In the genomic region with DNA sequence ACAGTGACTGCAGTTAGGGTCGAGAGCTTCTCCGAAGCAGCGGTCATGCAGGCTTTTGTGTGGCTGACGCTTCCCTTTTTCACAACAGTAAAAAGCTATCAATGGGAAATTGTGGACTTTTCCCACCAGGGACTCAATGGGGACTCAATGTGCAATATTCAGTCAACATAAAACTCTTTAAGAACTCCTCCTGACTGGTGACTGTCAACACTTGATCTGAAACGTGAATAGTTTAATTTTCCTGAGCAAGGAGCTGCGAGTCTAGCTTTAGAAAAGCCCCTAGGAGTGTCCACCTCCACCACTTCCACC, we compare ENCODE assay signal across 9 cellular contexts. TPM values are rescaled to one million over a fixed set of nuclear protein-coding genes. Genes with fewer than 3 reads are reported as not detected.
A peak's percentile ranks its signal among the peaks of the same experiment; 100 is the strongest.
DNase-seq lines count a peak whose midpoint lies in the region; ATAC-seq and TF ChIP-seq lines count a peak whose summit lies in the region.
"Had no signal": no experiment of that assay in that cellular context is flagged by ENCODE, and none has a peak within 500 bp of the region (broad histone marks: within the 10 kb centered on the region; RNA-seq: fewer than 3 reads in every experiment).

No MANE protein-coding gene starts in this region.

- H3K4me1 ChIP-seq in CD8-positive, alpha-beta memory T cell (ENCODE audit: insufficient read depth, low read length), result peaks cover 21% of the 10 kb centered on the region
- H3K4me1 ChIP-seq in osteoblast (ENCODE audit: insufficient read depth, low read length), result peaks cover 12% of the 10 kb centered on the region

- no peaks in the 10 kb centered on the region for H3K9me3 Mint-ChIP-seq in CD8-positive, alpha-beta memory T cell

- CTCF ChIA-PET in CD8-positive, alpha-beta memory T cell (lab: Charles Lee), result no interaction called here

- peaks cover 3 to 8% of the 10 kb centered on the region in 2 donors for H3K27me3 Mint-ChIP-seq in CD8-positive, alpha-beta memory T cell

- POLR2A ChIA-PET in CD8-positive, alpha-beta memory T cell (lab: Charles Lee), result interaction anchor here (0.6 kb wide), 2 partner anchors 32 to 140 kb away, joined by 3 read pairs; a partner anchor contains a TSS

- no peak for ATAC-seq in GM19455 (IDR thresholded peaks at IDR 0.05; ENCODE audit: unreplicated experiment)

- peak overlapping the region; percentile 83 for H3K27ac ChIP-seq in CD8-positive, alpha-beta memory T cell (ENCODE audit: low read depth, low read length)
- H3K27ac ChIP-seq in coronary artery (peak overlapping the region in 1 of 2 donors; percentile 83), osteoblast (ENCODE audit: low read depth, low read length) (no peak overlapping the region)

- peak overlapping the region; percentile 90 for H3K4me2 ChIP-seq in osteoblast (ENCODE audit: insufficient read depth, low read length)

- H4K20me1 ChIP-seq in osteoblast (ENCODE audit: insufficient read depth, low read length), result peaks cover 22% of the 10 kb centered on the region

- H3K4me3 ChIP-seq in CD8-positive, alpha-beta memory T cell (ENCODE audit: low read length), result peak overlapping the region; percentile 76
- H3K4me3 ChIP-seq in NB4 (ENCODE audit: low read depth, low read length) (peak overlapping the region; percentile 69), coronary artery (peak overlapping the region; percentile 79), osteoblast (ENCODE audit: insufficient read depth, low read length) (peak overlapping the region; percentile 83)

- no peak overlapping the region for H2AFZ ChIP-seq in osteoblast (ENCODE audit: low read length)

- H3K36me3 ChIP-seq in CD8-positive, alpha-beta memory T cell (ENCODE audit: insufficient read depth, low read length), result no peaks in the 10 kb centered on the region
- peaks cover 20% of the 10 kb centered on the region for H3K36me3 ChIP-seq in osteoblast (ENCODE audit: insufficient read depth, low read length)

- no peak for TF ChIP-seq POLR2A in NB4 (IDR thresholded peaks at IDR 0.05; ENCODE audit: extremely low read depth, insufficient read length)

- peaks cover 7% of the 10 kb centered on the region for H3K27me3 ChIP-seq in CD8-positive, alpha-beta memory T cell (ENCODE audit: insufficient read depth, low read length, poor library complexity, severe bottlenecking)
- H3K27me3 ChIP-seq in osteoblast (ENCODE audit: insufficient read depth, low read length), result peaks cover 19% of the 10 kb centered on the region

- H3K4me1 Mint-ChIP-seq in CD8-positive, alpha-beta memory T cell, result peaks cover 7 to 32% (median 12%) of the 10 kb centered on the region in 3 donors

- no peak for TF ChIP-seq CTCF in NB4 (IDR thresholded peaks at IDR 0.05; ENCODE audit: low read depth, low read length)
- TF ChIP-seq CTCF in coronary artery (IDR thresholded peaks at IDR 0.05), result no peak
- no peak for TF ChIP-seq CTCF in osteoblast (IDR thresholded peaks at IDR 0.05; ENCODE audit: extremely low read depth, low read depth, low read length)

- peak overlapping the region; percentile 35 to 89 (median 77) for H3K27ac Mint-ChIP-seq in CD8-positive, alpha-beta memory T cell

- H3K4me3 Mint-ChIP-seq in CD8-positive, alpha-beta memory T cell, result peak overlapping the region; percentile 76 to 95 (median 81)

- DNase-seq in CD8-positive, alpha-beta memory T cell, result no peak
- DNase-seq in NB4 (ENCODE audit: low read depth) (peak; percentile 62), coronary artery (ENCODE audit: low spot score) (no peak), osteoblast (ENCODE audit: insufficient read length, low spot score, missing footprints) (peak; percentile 78), amygdala (lab: John Stamatoyannopoulos, UW) (no peak), HUDEP-2 (lab: John Stamatoyannopoulos, UW; ENCODE audit: unreplicated experiment in 76 of 76) (no peak)
- no peak for DNase-seq in effector CD4-positive, alpha-beta T cell
- DNase-seq: SHP77 treated with DMSO at 0.1 percent for 48 hours had no signal

- H3K79me2 ChIP-seq in osteoblast (ENCODE audit: insufficient read depth, low read length), result peaks cover 20% of the 10 kb centered on the region

- no peaks in the 10 kb centered on the region for H3K9me3 ChIP-seq in CD8-positive, alpha-beta memory T cell (ENCODE audit: low read length)
- H3K9me3 ChIP-seq in osteoblast (ENCODE audit: low read depth, low read length), result no peaks in the 10 kb centered on the region

- peaks cover 0 to 21% (median 0%) of the 10 kb centered on the region in 3 donors for H3K36me3 Mint-ChIP-seq in CD8-positive, alpha-beta memory T cell

RNA-seq across cellular contexts. Expression of a gene that starts 28.7 kb away (rescaled TPM):
- total RNA-seq in CD8-positive, alpha-beta memory T cell, result 10 to 100 TPM; 50.2 to 52.4 TPM
- polyA plus RNA-seq in CD8-positive, alpha-beta memory T cell, result 42.9 TPM
- total RNA-seq in osteoblast, result 39.8 and 49.2 TPM in 2 replicates

RNA-seq across cellular contexts. Expression of a gene that starts 52.5 kb away (rescaled TPM):
- 1 to 10 TPM; 2.4 to 2.6 TPM for total RNA-seq in CD8-positive, alpha-beta memory T cell
- polyA plus RNA-seq in CD8-positive, alpha-beta memory T cell, result 2.5 TPM
- 1.2 and 1.4 TPM in 2 replicates for total RNA-seq in osteoblast

Comparison
In these comparisons a context has a peak if more than half of its experiments do, and no peak if none do; other contexts are left out.
1. DNase-seq: peak in NB4 (single experiment) and osteoblast (single experiment); none in CD8-positive, alpha-beta memory T cell (0 of 5), coronary artery (single experiment), amygdala (0 of 56), effector CD4-positive, alpha-beta T cell (single experiment) and HUDEP-2 (0 of 76).
2. Peak in every context shown above with its lines, with median percentiles within 50 percentile points of each other: H3K4me3 ChIP-seq.